13 cellular contexts compared by ENCODE assay signal in genomic region chr4:38939150-38939549, GRCh38.
DNase-seq lines count a peak whose midpoint lies in the region; ATAC-seq and TF ChIP-seq lines count a peak whose summit lies in the region.
"Had no signal": no experiment of that assay in that cellular context is flagged by ENCODE, and none has a peak within 500 bp of the region (broad histone marks: within the 10 kb centered on the region; RNA-seq: fewer than 3 reads in every experiment).

No MANE protein-coding gene starts in this region.

- H3F3A ChIP-seq in SK-N-SH (replicated peaks; ENCODE audit: insufficient read depth) = no peaks in the 10 kb centered on the region

- H3K4me2 ChIP-seq in SK-N-SH = no peak overlapping the region

- no peak for ATAC-seq in SK-N-SH treated with all-trans-retinoic acid at 6 μM for 48 hours
- peak; percentile 93 for ATAC-seq in GM21447 (IDR thresholded peaks at IDR 0.05; ENCODE audit: unreplicated experiment)
- peak; percentile 80 for ATAC-seq in HG03097 (IDR thresholded peaks at IDR 0.05; ENCODE audit: low FRiP score, unreplicated experiment)

- H3K9me3 ChIP-seq in SK-N-SH = no peaks in the 10 kb centered on the region
- H3K9me3 ChIP-seq: neutrophil, transverse colon had no signal

- CTCF ChIA-PET in SK-N-SH (lab: Yijun Ruan, JAX) = no interaction called here

- H3K4me3 ChIP-seq in SK-N-SH (ENCODE audit: low read depth in 2 of 2, low read length in 1 of 2) = no peak overlapping the region
- H3K4me3 ChIP-seq: transverse colon had no signal

- H3K27me3 ChIP-seq in SK-N-SH (ENCODE audit: insufficient read depth) = no peaks in the 10 kb centered on the region
- H3K27me3 ChIP-seq: neutrophil, transverse colon had no signal

- H3K79me2 ChIP-seq in SK-N-SH (ENCODE audit: insufficient read depth) = no peaks in the 10 kb centered on the region

- POLR2A ChIA-PET in SK-N-SH (lab: Yijun Ruan, JAX) = no interaction called here

- TF ChIP-seq CTCF in SK-N-SH (IDR thresholded peaks at IDR 0.05) = no peak

- H3K9ac ChIP-seq in SK-N-SH = no peak overlapping the region

- no peak for DNase-seq in SK-N-SH
- peak; percentile 31 for DNase-seq in kidney tubule cell (ENCODE audit: low spot score)
- no peak for DNase-seq in NCI-H526 (lab: John Stamatoyannopoulos, UW)
- no peak for DNase-seq in stimulated activated naive CD4-positive, alpha-beta T cell treated with Interleukin-2 at 50 U/mL for 16 hours (lab: John Stamatoyannopoulos, UW)
- no peak for DNase-seq in inferior parietal cortex (ENCODE audit: extremely low spot score)
- DNase-seq: HFFc6; stimulated activated CD4-positive, alpha-beta T cell treated with anti-CD3 and anti-CD28 coated beads, Interleukin-4, amount 100 ng/mL, for 1 hour; transverse colon had no signal

- WGBS in SK-N-SH (ENCODE audit: low lambda C conversion rate) = 85% methylated on average over 1 of the region's 1 CpG

- H2AFZ ChIP-seq in SK-N-SH (ENCODE audit: low read depth) = no peak overlapping the region

- no peaks in the 10 kb centered on the region for H3K9me2 ChIP-seq in SK-N-SH

- H3K36me3 ChIP-seq in SK-N-SH (replicated peaks in 1 of 2; ENCODE audit: control insufficient read depth in 1 of 2, insufficient read depth in 2 of 2, low read length in 1 of 2) = peaks cover 2 to 76% of the 10 kb centered on the region in 2 experiments
- H3K36me3 ChIP-seq: neutrophil had no signal

- no peak for TF ChIP-seq RAD21 in SK-N-SH (IDR thresholded peaks at IDR 0.05; ENCODE audit: low read length)

- no peak for TF ChIP-seq EP300 in SK-N-SH (IDR thresholded peaks at IDR 0.05; ENCODE audit: borderline replicate concordance in 1 of 2, low read depth in 1 of 2, low read length in 1 of 2)

- no peaks in the 10 kb centered on the region for H4K20me1 ChIP-seq in SK-N-SH (ENCODE audit: insufficient read depth)

- no peak overlapping the region for H3K27ac ChIP-seq in SK-N-SH (ENCODE audit: low read depth in 2 of 2, low read length in 1 of 2)
- H3K27ac ChIP-seq: 22Rv1, neutrophil, transverse colon had no signal

- H3K4me1 ChIP-seq in SK-N-SH (ENCODE audit: control insufficient read depth in 1 of 2, insufficient read depth in 2 of 2, low read depth in 1 of 2, low read length in 1 of 2) = peaks cover 0 to 7% of the 10 kb centered on the region in 2 experiments; a peak in 1 of 4 replicates

TF ChIP-seq in SK-N-SH treated with all-trans-retinoic acid at 6 μM for 48 hours, 23 proteins besides CTCF, POLR2A, EP300 and RAD21:
- TF ChIP-seq TOX (CRISPR knock-in tag; IDR thresholded peaks at IDR 0.05; ENCODE audit: borderline replicate concordance) = no peak
- peak; percentile 82 for TF ChIP-seq ISL1 (CRISPR knock-in tag; IDR thresholded peaks at IDR 0.05)

TF ChIP-seq in SK-N-SH, 30 proteins besides CTCF, POLR2A, EP300 and RAD21:
- TF ChIP-seq RFX5 (IDR thresholded peaks at IDR 0.05; ENCODE audit: low read length) (no peak), CHD2 (IDR thresholded peaks at IDR 0.05; ENCODE audit: low read length, partially characterized antibody) (no peak), MXI1 (IDR thresholded peaks at IDR 0.05; ENCODE audit: low read depth, low read length) (no peak), ELF1 (IDR thresholded peaks at IDR 0.05) (no peak)
- TF ChIP-seq, protein P1, sequence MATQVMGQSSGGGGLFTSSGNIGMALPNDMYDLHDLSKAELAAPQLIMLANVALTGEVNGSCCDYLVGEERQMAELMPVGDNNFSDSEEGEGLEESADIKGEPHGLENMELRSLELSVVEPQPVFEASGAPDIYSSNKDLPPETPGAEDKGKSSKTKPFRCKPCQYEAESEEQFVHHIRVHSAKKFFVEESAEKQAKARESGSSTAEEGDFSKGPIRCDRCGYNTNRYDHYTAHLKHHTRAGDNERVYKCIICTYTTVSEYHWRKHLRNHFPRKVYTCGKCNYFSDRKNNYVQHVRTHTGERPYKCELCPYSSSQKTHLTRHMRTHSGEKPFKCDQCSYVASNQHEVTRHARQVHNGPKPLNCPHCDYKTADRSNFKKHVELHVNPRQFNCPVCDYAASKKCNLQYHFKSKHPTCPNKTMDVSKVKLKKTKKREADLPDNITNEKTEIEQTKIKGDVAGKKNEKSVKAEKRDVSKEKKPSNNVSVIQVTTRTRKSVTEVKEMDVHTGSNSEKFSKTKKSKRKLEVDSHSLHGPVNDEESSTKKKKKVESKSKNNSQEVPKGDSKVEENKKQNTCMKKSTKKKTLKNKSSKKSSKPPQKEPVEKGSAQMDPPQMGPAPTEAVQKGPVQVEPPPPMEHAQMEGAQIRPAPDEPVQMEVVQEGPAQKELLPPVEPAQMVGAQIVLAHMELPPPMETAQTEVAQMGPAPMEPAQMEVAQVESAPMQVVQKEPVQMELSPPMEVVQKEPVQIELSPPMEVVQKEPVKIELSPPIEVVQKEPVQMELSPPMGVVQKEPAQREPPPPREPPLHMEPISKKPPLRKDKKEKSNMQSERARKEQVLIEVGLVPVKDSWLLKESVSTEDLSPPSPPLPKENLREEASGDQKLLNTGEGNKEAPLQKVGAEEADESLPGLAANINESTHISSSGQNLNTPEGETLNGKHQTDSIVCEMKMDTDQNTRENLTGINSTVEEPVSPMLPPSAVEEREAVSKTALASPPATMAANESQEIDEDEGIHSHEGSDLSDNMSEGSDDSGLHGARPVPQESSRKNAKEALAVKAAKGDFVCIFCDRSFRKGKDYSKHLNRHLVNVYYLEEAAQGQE (IDR thresholded peaks at IDR 0.05; ENCODE audit: low read depth, low read length) = no peak
- TF ChIP-seq, protein P2, sequence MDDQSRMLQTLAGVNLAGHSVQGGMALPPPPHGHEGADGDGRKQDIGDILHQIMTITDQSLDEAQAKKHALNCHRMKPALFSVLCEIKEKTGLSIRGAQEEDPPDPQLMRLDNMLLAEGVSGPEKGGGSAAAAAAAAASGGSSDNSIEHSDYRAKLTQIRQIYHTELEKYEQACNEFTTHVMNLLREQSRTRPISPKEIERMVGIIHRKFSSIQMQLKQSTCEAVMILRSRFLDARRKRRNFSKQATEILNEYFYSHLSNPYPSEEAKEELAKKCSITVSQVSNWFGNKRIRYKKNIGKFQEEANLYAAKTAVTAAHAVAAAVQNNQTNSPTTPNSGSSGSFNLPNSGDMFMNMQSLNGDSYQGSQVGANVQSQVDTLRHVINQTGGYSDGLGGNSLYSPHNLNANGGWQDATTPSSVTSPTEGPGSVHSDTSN (IDR thresholded peaks at IDR 0.05) = no peak
